Comparison of ENCODE assay signal across 16 cellular contexts in the genomic region with DNA sequence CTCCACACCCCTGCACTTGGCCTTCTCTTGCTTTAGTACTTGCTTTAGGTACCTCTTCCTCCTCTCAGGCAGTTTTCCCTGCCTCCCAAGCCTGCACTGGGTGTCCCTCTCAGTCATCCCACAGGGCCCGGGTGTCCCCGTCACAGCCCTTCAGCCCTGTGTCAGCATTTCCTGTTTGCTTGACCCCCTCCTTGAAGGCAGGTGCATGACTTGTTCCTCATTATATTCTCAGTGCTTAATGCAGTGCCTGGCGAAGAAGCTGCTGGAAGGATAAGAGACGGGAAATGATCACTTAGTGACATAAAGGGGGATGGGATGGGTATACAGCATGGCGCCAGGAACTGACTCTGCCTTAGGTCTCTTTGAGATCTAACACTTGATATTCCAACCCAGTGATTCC.
DNase-seq lines count a peak whose midpoint lies in the region; TF ChIP-seq lines count a peak whose summit lies in the region.
"Had no signal": no experiment of that assay in that cellular context is flagged by ENCODE, and none has a peak within 500 bp of the region (broad histone marks: within the 10 kb centered on the region; RNA-seq: fewer than 3 reads in every experiment).

No MANE protein-coding gene starts in this region.

- H3K4me1 ChIP-seq in OCI-LY3 (ENCODE audit: low read length) = peaks cover 14% of the 10 kb centered on the region
- H3K4me1 ChIP-seq in mesenchymal stem cell (ENCODE audit: control insufficient read depth, insufficient read depth, low read depth, low read length) = peaks cover 10% of the 10 kb centered on the region
- H3K4me1 ChIP-seq in uterus = no peaks in the 10 kb centered on the region
- H3K4me1 ChIP-seq: SJSA1 had no signal

- H4K20me1 ChIP-seq in OCI-LY3 (ENCODE audit: insufficient read depth, low read length) = no peaks in the 10 kb centered on the region

- H3K27ac ChIP-seq in OCI-LY3 (ENCODE audit: low read length) = peak overlapping the region; percentile 31; the same call in 1 of the 2 replicates
- no peak overlapping the region for H3K27ac ChIP-seq in mesenchymal stem cell (ENCODE audit: low read length, poor library complexity, severe bottlenecking)
- H3K27ac ChIP-seq in uterus = no peak overlapping the region
- H3K27ac ChIP-seq: SJSA1 had no signal

- H3K4ac ChIP-seq in mesenchymal stem cell (ENCODE audit: low read depth in 1 of 2, low read length in 2 of 2) = no peak overlapping the region

- intact Hi-C loops in uterus (cut with DNase I; ENCODE audit: low total_unique reads) = no loop called here

- no peak overlapping the region for H3K23ac ChIP-seq in mesenchymal stem cell (ENCODE audit: low read length in 2 of 2)

- TF ChIP-seq POLR2A in uterus (IDR thresholded peaks at IDR 0.05) = no peak

- peak; percentile 54 for DNase-seq in DMS53 (lab: John Stamatoyannopoulos, UW)
- DNase-seq in DMS53 treated with DMSO at 0.1 percent for 48 hours (lab: John Stamatoyannopoulos, UW; ENCODE audit: unreplicated experiment) = no peak
- peak; percentile 49 for DNase-seq in KBM-7
- DNase-seq in medulla oblongata (ENCODE audit: extremely low spot score) = peak; percentile 15
- DNase-seq in mesenchymal stem cell = no peak
- no peak for DNase-seq in MG63
- no peak for DNase-seq in uterus
- DNase-seq: 8988T, Caco-2, DMS79 treated with DMSO at 0.1 percent for 48 hours, NCI-H2227 treated with DMSO at 0.1 percent for 48 hours, NCI-H526 treated with DMSO at 0.1 percent for 48 hours, SW 1271 had no signal

- H2AK5ac ChIP-seq in mesenchymal stem cell (ENCODE audit: low read length, severe bottlenecking) = no peak overlapping the region

- H4K8ac ChIP-seq in mesenchymal stem cell (ENCODE audit: low read length) = no peak overlapping the region

- H4K91ac ChIP-seq in mesenchymal stem cell (ENCODE audit: low read length) = no peak overlapping the region

- H3K9me3 ChIP-seq in OCI-LY3 (ENCODE audit: insufficient read depth, low read length) (no peaks in the 10 kb centered on the region), mesenchymal stem cell (ENCODE audit: control insufficient read depth, low read length) (no peaks in the 10 kb centered on the region), MG63 (no peaks in the 10 kb centered on the region), uterus (no peaks in the 10 kb centered on the region)
- H3K9me3 ChIP-seq: Caco-2, SJSA1 had no signal

- H2BK12ac ChIP-seq in mesenchymal stem cell (ENCODE audit: low read length in 2 of 2) = no peak overlapping the region

- H3K4me3 ChIP-seq in OCI-LY3 (ENCODE audit: low read length) (peak overlapping the region; percentile 17; the same call in 1 of the 2 replicates), mesenchymal stem cell (ENCODE audit: insufficient read depth in 1 of 2, low read depth in 1 of 2, low read length in 2 of 2) (no peak overlapping the region), MG63 (no peak overlapping the region), uterus (no peak overlapping the region)
- H3K4me3 ChIP-seq: GM23338, SJSA1 had no signal

- H3K9ac ChIP-seq in OCI-LY3 (ENCODE audit: low read length) (no peak overlapping the region), mesenchymal stem cell (ENCODE audit: low read length) (no peak overlapping the region)

- no peak overlapping the region for H3K14ac ChIP-seq in mesenchymal stem cell (ENCODE audit: low read length in 2 of 2)

- no peak overlapping the region for H3K18ac ChIP-seq in mesenchymal stem cell (ENCODE audit: low read depth in 1 of 2, low read length in 2 of 2)

- in situ Hi-C loops in KBM-7 (cut with MboI; ENCODE audit: low pct_unique_long_range_greater_than_20kb, low sequenced_read_pairs) = no loop called here

- H2BK15ac ChIP-seq in mesenchymal stem cell (ENCODE audit: low read depth, poor library complexity, severe bottlenecking) = no peak overlapping the region

- H3K79me2 ChIP-seq in OCI-LY3 (ENCODE audit: low read length) = no peaks in the 10 kb centered on the region

- H3K4me2 ChIP-seq in OCI-LY3 (ENCODE audit: low read length) = peak overlapping the region; percentile 56
- no peak overlapping the region for H3K4me2 ChIP-seq in mesenchymal stem cell (ENCODE audit: low read length, poor library complexity, severe bottlenecking)
- H3K4me2 ChIP-seq: GM23338 had no signal

- H2BK5ac ChIP-seq in mesenchymal stem cell (ENCODE audit: low read depth, low read length, poor library complexity, severe bottlenecking) = no peak overlapping the region

- no peaks in the 10 kb centered on the region for H3K79me1 ChIP-seq in mesenchymal stem cell (replicated peaks; ENCODE audit: low read length, poor library complexity, severe bottlenecking)

- H3K27me3 ChIP-seq in OCI-LY3 (ENCODE audit: low read depth, low read length) (no peaks in the 10 kb centered on the region), mesenchymal stem cell (ENCODE audit: control insufficient read depth in 1 of 2, insufficient read depth in 1 of 2, low read length in 2 of 2) (peaks cover 23 to 77% of the 10 kb centered on the region in 2 experiments), MG63 (no peaks in the 10 kb centered on the region), uterus (no peaks in the 10 kb centered on the region)

- H2BK120ac ChIP-seq in mesenchymal stem cell (ENCODE audit: low read depth, low read length) = no peak overlapping the region

- TF ChIP-seq CTCF in OCI-LY3 (IDR thresholded peaks at IDR 0.05; ENCODE audit: low read depth, low read length) (no peak), uterus (IDR thresholded peaks at IDR 0.05) (no peak)

- H3K36me3 ChIP-seq in OCI-LY3 (replicated peaks; ENCODE audit: low read depth, low read length) (no peaks in the 10 kb centered on the region), mesenchymal stem cell (ENCODE audit: control insufficient read depth in 1 of 2, insufficient read depth in 2 of 2, low read depth in 1 of 2, low read length in 2 of 2) (no peaks in the 10 kb centered on the region), MG63 (no peaks in the 10 kb centered on the region), uterus (no peaks in the 10 kb centered on the region)
- H3K36me3 ChIP-seq: SJSA1 had no signal

- H2AFZ ChIP-seq in OCI-LY3 (ENCODE audit: low read depth, low read length) (peak overlapping the region; percentile 62; the same call in 1 of the 2 replicates), mesenchymal stem cell (ENCODE audit: low read depth, low read length) (no peak overlapping the region)
- H2AFZ ChIP-seq: GM23338 had no signal

- WGBS in mesenchymal stem cell = 87% methylated on average over 5 of the region's 5 CpGs

Comparison
In these comparisons a context has a peak if more than half of its experiments do, and no peak if none do; other contexts are left out.
1. DNase-seq: peak in DMS53 (single experiment), KBM-7 (single experiment) and medulla oblongata (single experiment); none in DMS53 treated with DMSO at 0.1 percent for 48 hours (single experiment), mesenchymal stem cell (single experiment), MG63 (single experiment) and uterus (0 of 2).